Comparison of ENCODE assay signal across 23 cellular contexts in genomic region chr12:52918351-52918750, GRCh38. TPM values are rescaled to one million over a fixed set of nuclear protein-coding genes. Genes with fewer than 3 reads are reported as not detected.
"Had no signal": no experiment of that assay in that cellular context is flagged by ENCODE, and none has a peak within 500 bp of the region (broad histone marks: within the 10 kb centered on the region; RNA-seq: fewer than 3 reads in every experiment).

No MANE protein-coding gene starts in this region.

- H3K27ac Mint-ChIP-seq: activated CD4-positive, alpha-beta T cell treated with anti-CD3 and anti-CD28 coated beads, Interleukin-2, amount 10 ng/mL, durations not matched to agents 7 days and 5 days; activated naive CD4-positive, alpha-beta T cell treated with anti-CD3 and anti-CD28 coated beads, Interleukin-2, amount 50 U/mL, for 24 hours; immature natural killer cell; stimulated activated naive CD8-positive, alpha-beta T cell treated with anti-CD3 and anti-CD28 coated beads, Interleukin-15, Interleukin-2, amounts not matched to agents 100 ng/mL and 50 ng/mL, for 24 hours had no signal

- H3K27me3 ChIP-seq: ascending aorta, colonic mucosa, gastroesophageal sphincter, heart left ventricle, transverse colon had no signal

- H3K4me3 Mint-ChIP-seq: activated CD4-positive, alpha-beta T cell treated with anti-CD3 and anti-CD28 coated beads, Interleukin-2, amount 10 ng/mL, durations not matched to agents 7 days and 5 days; activated naive CD4-positive, alpha-beta T cell treated with anti-CD3 and anti-CD28 coated beads, Interleukin-2, amount 50 U/mL, for 24 hours; central memory CD8-positive, alpha-beta T cell; immature natural killer cell; neural crest cell; stimulated activated naive CD8-positive, alpha-beta T cell treated with anti-CD3 and anti-CD28 coated beads, Interleukin-15, Interleukin-2, amounts not matched to agents 100 ng/mL and 50 ng/mL, for 24 hours had no signal

- H3K9me3 Mint-ChIP-seq: activated CD4-positive, alpha-beta T cell treated with anti-CD3 and anti-CD28 coated beads, Interleukin-2, amount 10 ng/mL, durations not matched to agents 7 days and 5 days; activated naive CD4-positive, alpha-beta T cell treated with anti-CD3 and anti-CD28 coated beads, Interleukin-2, amount 50 U/mL, for 24 hours; central memory CD8-positive, alpha-beta T cell; immature natural killer cell; neural crest cell; stimulated activated naive CD8-positive, alpha-beta T cell treated with anti-CD3 and anti-CD28 coated beads, Interleukin-15, Interleukin-2, amounts not matched to agents 100 ng/mL and 50 ng/mL, for 24 hours had no signal

- H3K36me3 ChIP-seq: ascending aorta, colonic mucosa, esophagus muscularis mucosa, gastroesophageal sphincter, heart left ventricle, left ventricle myocardium inferior, transverse colon had no signal

- DNase-seq: activated CD4-positive, alpha-beta T cell treated with anti-CD3 and anti-CD28 coated beads, Interleukin-2, amount 10 ng/mL, durations not matched to agents 7 days and 5 days; activated CD8-positive, alpha-beta memory T cell treated with anti-CD3 and anti-CD28 coated beads for 24 hours; activated CD8-positive, alpha-beta memory T cell treated with anti-CD3 and anti-CD28 coated beads, Interleukin-2, amount 50 U/mL, for 48 hours; activated gamma-delta T cell; colonic mucosa; heart left ventricle; immature natural killer cell; kidney glomerular epithelial cell; left ventricle myocardium inferior; psoas muscle; right cardiac atrium; small intestine; stimulated activated CD4-positive, alpha-beta T cell treated with anti-CD3 and anti-CD28 coated beads, Interleukin-15, amount 100 ng/mL, for 24 hours; stimulated activated CD4-positive, alpha-beta T cell treated with anti-CD3 and anti-CD28 coated beads, Interleukin-2, amount 100 ng/mL, for 48 hours; T-helper 9 cell; transverse colon had no signal

- H3K36me3 Mint-ChIP-seq: activated naive CD4-positive, alpha-beta T cell treated with anti-CD3 and anti-CD28 coated beads, Interleukin-2, amount 50 U/mL, for 24 hours; immature natural killer cell had no signal

- H3K4me1 ChIP-seq: ascending aorta, esophagus muscularis mucosa, gastroesophageal sphincter, heart left ventricle, left ventricle myocardium inferior, psoas muscle had no signal

- ATAC-seq: gastroesophageal sphincter, heart left ventricle, psoas muscle, right cardiac atrium had no signal

- H3K27ac ChIP-seq: ascending aorta, colonic mucosa, esophagus muscularis mucosa, gastroesophageal sphincter, heart left ventricle, left ventricle myocardium inferior, psoas muscle, transverse colon had no signal

- H3K4me1 Mint-ChIP-seq: activated CD4-positive, alpha-beta T cell treated with anti-CD3 and anti-CD28 coated beads, Interleukin-2, amount 10 ng/mL, durations not matched to agents 7 days and 5 days; activated naive CD4-positive, alpha-beta T cell treated with anti-CD3 and anti-CD28 coated beads, Interleukin-2, amount 50 U/mL, for 24 hours; central memory CD8-positive, alpha-beta T cell; immature natural killer cell had no signal

- H3K9me3 ChIP-seq: ascending aorta, colonic mucosa, esophagus muscularis mucosa, gastroesophageal sphincter, heart left ventricle, left ventricle myocardium inferior, psoas muscle, transverse colon had no signal

- H3K4me3 ChIP-seq: ascending aorta, colonic mucosa, esophagus muscularis mucosa, gastroesophageal sphincter, heart left ventricle, left ventricle myocardium inferior, psoas muscle, transverse colon had no signal

RNA-seq across cellular contexts. Expression of gene KRT8, which starts 13.5 kb away (rescaled TPM):
- polyA plus RNA-seq: immature natural killer cell had no signal
